In the genomic region with DNA sequence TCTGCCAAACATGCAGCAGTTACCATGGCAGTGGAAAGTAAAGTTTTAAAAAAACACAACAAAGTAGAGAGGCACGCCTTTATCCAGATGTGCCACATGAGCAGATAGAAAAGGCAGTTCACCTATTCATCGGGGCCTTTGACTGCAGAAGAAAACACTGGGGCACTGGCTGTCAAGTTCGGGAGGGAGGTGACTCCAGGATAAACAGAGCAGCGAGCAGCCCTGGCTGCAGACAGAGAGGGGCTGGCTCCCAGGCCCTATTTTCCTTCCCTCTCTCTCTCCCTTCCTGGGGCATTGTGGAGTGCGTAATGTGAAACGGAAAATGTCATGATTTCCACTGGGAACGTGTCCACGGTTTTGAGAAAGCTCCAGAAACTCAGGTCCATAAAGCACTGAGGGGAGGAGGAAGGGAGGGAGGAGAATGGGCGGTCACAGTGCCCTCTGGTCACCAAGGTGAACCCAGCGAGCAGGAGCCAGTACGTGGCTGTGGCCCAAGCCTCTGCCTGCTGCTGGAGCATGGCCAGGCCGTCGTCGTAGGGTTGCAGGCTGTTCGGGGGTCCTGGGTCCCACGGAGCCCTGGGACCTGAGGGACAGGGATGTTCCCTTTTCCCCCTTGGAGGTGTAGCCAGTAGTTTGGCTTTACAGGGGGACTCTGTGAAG, we compare ENCODE assay signal across 8 cellular contexts.
DNase-seq lines count a peak whose midpoint lies in the region; FAIRE-seq and TF ChIP-seq lines count a peak whose summit lies in the region.

No MANE protein-coding gene starts in this region.

- intact Hi-C loops in esophagus squamous epithelium (cut with DNase I): loop anchor here (5.0 to 10.0 kb wide), 4 partner anchors 117 to 360 kb away; no protein-coding TSS in a partner anchor

- no peaks in the 10 kb centered on the region for H3K9me3 Mint-ChIP-seq in activated CD4-positive, alpha-beta memory T cell treated with anti-CD3 and anti-CD28 coated beads, Interleukin-2, amount 10 ng/mL, durations not matched to agents 7 days and 5 days

- peak overlapping the region; percentile 76 for H3K4me3 Mint-ChIP-seq in activated CD4-positive, alpha-beta memory T cell treated with anti-CD3 and anti-CD28 coated beads, Interleukin-2, amount 10 ng/mL, durations not matched to agents 7 days and 5 days

- H3K4me3 ChIP-seq in esophagus squamous epithelium (peak overlapping the region in 2 of 4 donors; percentile 20 to 51), osteoblast (ENCODE audit: insufficient read depth, low read length) (peak overlapping the region; percentile 44)

- DNase-seq in NCI-H1105 treated with DMSO at 0.1 percent for 48 hours (lab: John Stamatoyannopoulos, UW) (peak; percentile 65), NCI-H1105 (lab: John Stamatoyannopoulos, UW) (no peak), HuH-7 (ENCODE audit: low spot score) (peak; percentile 74), esophagus squamous epithelium (lab: John Stamatoyannopoulos, UW) (no peak), osteoblast (ENCODE audit: insufficient read length, low spot score, missing footprints) (peak; percentile 87), HTR-8/SVneo (ENCODE audit: insufficient read length, low spot score) (no peak), HT-29 (ENCODE audit: low spot score) (no peak)
- DNase-seq in activated CD4-positive, alpha-beta memory T cell treated with anti-CD3 and anti-CD28 coated beads, Interleukin-2, amount 10 ng/mL, durations not matched to agents 7 days and 5 days: peak; percentile 45

- H3K27me3 Mint-ChIP-seq in activated CD4-positive, alpha-beta memory T cell treated with anti-CD3 and anti-CD28 coated beads, Interleukin-2, amount 10 ng/mL, durations not matched to agents 7 days and 5 days: no peaks in the 10 kb centered on the region

- no peak for FAIRE-seq in HTR-8/SVneo (lab: Jason Lieb, UNC)

- peak in 2 of 4 donors; percentile 28 to 40 for TF ChIP-seq POLR2A in esophagus squamous epithelium (IDR thresholded peaks at IDR 0.05)

- H3K4me1 Mint-ChIP-seq in activated CD4-positive, alpha-beta memory T cell treated with anti-CD3 and anti-CD28 coated beads, Interleukin-2, amount 10 ng/mL, durations not matched to agents 7 days and 5 days: peaks cover 82% of the 10 kb centered on the region

- H3K79me2 ChIP-seq in osteoblast (ENCODE audit: insufficient read depth, low read length): no peaks in the 10 kb centered on the region

- POLR2A ChIA-PET in activated CD4-positive, alpha-beta memory T cell treated with anti-CD3 and anti-CD28 coated beads, Interleukin-2, amount 10 ng/mL, durations not matched to agents 7 days and 5 days (lab: Charles Lee): interaction anchor here (0.7 to 5.9 kb wide), 38 partner anchors 8 to 1163 kb away, joined by 3 to 180 read pairs (median 6); a partner anchor contains a TSS

- no peaks in the 10 kb centered on the region for H3K36me3 ChIP-seq in esophagus squamous epithelium
- no peaks in the 10 kb centered on the region for H3K36me3 ChIP-seq in osteoblast (ENCODE audit: insufficient read depth, low read length)

- peak overlapping the region; percentile 89 for H3K27ac Mint-ChIP-seq in activated CD4-positive, alpha-beta memory T cell treated with anti-CD3 and anti-CD28 coated beads, Interleukin-2, amount 10 ng/mL, durations not matched to agents 7 days and 5 days

- H3K4me2 ChIP-seq in osteoblast (ENCODE audit: insufficient read depth, low read length): peak overlapping the region; percentile 78

- H2AFZ ChIP-seq in osteoblast (ENCODE audit: low read length): peak overlapping the region; percentile 52

- no peaks in the 10 kb centered on the region for H3K27me3 ChIP-seq in esophagus squamous epithelium
- H3K27me3 ChIP-seq in osteoblast (ENCODE audit: insufficient read depth, low read length): no peaks in the 10 kb centered on the region

- TF ChIP-seq CTCF in esophagus squamous epithelium (IDR thresholded peaks at IDR 0.05) (no peak), osteoblast (IDR thresholded peaks at IDR 0.05; ENCODE audit: extremely low read depth, low read depth, low read length) (no peak)

- 1 to 13% methylated on average over 10 to 15 of the region's 16 CpGs for WGBS in esophagus squamous epithelium, 2 donors

- no peaks in the 10 kb centered on the region for H4K20me1 ChIP-seq in osteoblast (ENCODE audit: insufficient read depth, low read length)

- H3K9me3 ChIP-seq in esophagus squamous epithelium: no peaks in the 10 kb centered on the region
- H3K9me3 ChIP-seq in osteoblast (ENCODE audit: low read depth, low read length): no peaks in the 10 kb centered on the region

- H3K27ac ChIP-seq in esophagus squamous epithelium (peak overlapping the region; percentile 94 to 98 (median 96)), osteoblast (ENCODE audit: low read depth, low read length) (peak overlapping the region; percentile 99)

- peaks cover 73 to 91% (median 76%) of the 10 kb centered on the region in 3 donors for H3K4me1 ChIP-seq in esophagus squamous epithelium
- H3K4me1 ChIP-seq in osteoblast (ENCODE audit: insufficient read depth, low read length): peaks cover 67% of the 10 kb centered on the region

- CTCF ChIA-PET in activated CD4-positive, alpha-beta memory T cell treated with anti-CD3 and anti-CD28 coated beads, Interleukin-2, amount 10 ng/mL, durations not matched to agents 7 days and 5 days (lab: Charles Lee): interaction anchor here (0.7 to 2.9 kb wide), 16 partner anchors 8 to 359 kb away, joined by 3 to 29 read pairs (median 4); a partner anchor contains a TSS

- H3K36me3 Mint-ChIP-seq in activated CD4-positive, alpha-beta memory T cell treated with anti-CD3 and anti-CD28 coated beads, Interleukin-2, amount 10 ng/mL, durations not matched to agents 7 days and 5 days (ENCODE audit: low read depth): peaks cover 21% of the 10 kb centered on the region

Comparison
In these comparisons a context has a peak if more than half of its experiments do, and no peak if none do; other contexts are left out.
1. DNase-seq: peak in NCI-H1105 treated with DMSO at 0.1 percent for 48 hours (single experiment), HuH-7 (single experiment), activated CD4-positive, alpha-beta memory T cell treated with anti-CD3 and anti-CD28 coated beads, Interleukin-2, amount 10 ng/mL, durations not matched to agents 7 days and 5 days (single experiment) and osteoblast (single experiment); none in NCI-H1105 (single experiment), esophagus squamous epithelium (single experiment), HTR-8/SVneo (single experiment) and HT-29 (single experiment).